In genomic region chr16:88906020-88906419, GRCh38 we compare ENCODE assay signal across 33 cellular contexts. TPM values are rescaled to one million over a fixed set of nuclear protein-coding genes. Genes with fewer than 3 reads are reported as not detected.
"Had no signal": no experiment of that assay in that cellular context is flagged by ENCODE, and none has a peak within 500 bp of the region (broad histone marks: within the 10 kb centered on the region; RNA-seq: fewer than 3 reads in every experiment).

No MANE protein-coding gene starts in this region.

- H3K27me3 ChIP-seq: MG63, SJCRH30 had no signal

- H3K4me2 ChIP-seq: PC-9 had no signal

- H3K4me1 ChIP-seq: SJCRH30 had no signal

- H3K4me3 ChIP-seq: MG63, PC-9, SJCRH30, SK-N-MC had no signal

- H3K36me3 ChIP-seq: brain microvascular endothelial cell, MG63, SJCRH30, WERI-Rb-1 had no signal

- H3K9me3 ChIP-seq: MG63, SJCRH30 had no signal

- H3K27ac ChIP-seq: brain microvascular endothelial cell, PC-9, SJCRH30, SK-N-MC, WERI-Rb-1 had no signal

- H2AFZ ChIP-seq: PC-9 had no signal

- DNase-seq: activated CD4-positive, alpha-beta T cell treated with anti-CD3 and anti-CD28 coated beads for 1 hour; activated CD4-positive, CD25-positive, alpha-beta regulatory T cell; activated effector memory CD4-positive, alpha-beta T cell treated with anti-CD3 and anti-CD28 coated beads, Interleukin-2, amount 50 U/mL, for 16 hours; activated naive CD4-positive, alpha-beta T cell; activated naive CD4-positive, alpha-beta T cell treated with anti-CD3 and anti-CD28 coated beads, Interleukin-2, amount 50 U/mL, for 16 hours; activated T-cell treated with anti-CD3 and anti-CD28 coated beads, Interleukin-2, amount 50 U/mL, for 1 hour; amniotic stem cell; aorta; brain microvascular endothelial cell; central memory CD4-positive, alpha-beta T cell; Kasumi-1; MG63; NCI-H1048; NCI-H1436 treated with DMSO at 0.1 percent for 48 hours; NCI-H1694 treated with DMSO at 0.1 percent for 48 hours; NCI-H2029; NCI-H2171; NCI-H510A; NCI-H748 treated with DMSO at 0.1 percent for 48 hours; NK-92 treated with Interleukin-12 subunit alpha and Interleukin-12 subunit beta, amount 100 ng/mL, for 24 hours; T1000; WERI-Rb-1 had no signal

RNA-seq across cellular contexts. Expression of gene PABPN1L, which starts 39.6 kb away (rescaled TPM):
- total RNA-seq: activated CD8-positive, alpha-beta memory T cell treated with anti-CD3 and anti-CD28 coated beads for 36 hours; activated CD8-positive, alpha-beta T cell treated with anti-CD3 and anti-CD28 coated beads for 36 hours; activated naive CD8-positive, alpha-beta T cell treated with anti-CD3 and anti-CD28 coated beads for 36 hours; activated T-cell treated with anti-CD3 and anti-CD28 coated beads, Interleukin-2, amount 50 U/mL, for 72 hours; activated T-helper 17 cell treated with anti-CD3 and anti-CD28 coated beads, Interleukin-2, amount 50 U/mL, for 72 hours; aorta; cerebellum; PC-9; SJCRH30; T-helper 1 cell treated with Interleukin-12 subunit alpha and Interleukin-12 subunit beta and Interleukin-4 antibody, amounts not matched to agents 30 ng/mL and 1 ng/mL, for 36 hours; T-helper 2 cell treated with Interferon-gamma antibody and Interleukin-4, amounts not matched to agents 100 ng/mL and 5 ng/mL, for 36 hours had no signal
- polyA plus RNA-seq: aorta had no signal
